ENCODE assay signal across 8 cellular contexts in genomic region chrX:150683536-150684146, GRCh38. TPM values are rescaled to one million over a fixed set of nuclear protein-coding genes. Genes with fewer than 3 reads are reported as not detected.
DNase-seq lines count a peak whose midpoint lies in the region; ATAC-seq and TF ChIP-seq lines count a peak whose summit lies in the region.

No MANE protein-coding gene starts in this region.

- H3K4me3 Mint-ChIP-seq in stimulated activated naive CD8-positive, alpha-beta T cell treated with anti-CD3 and anti-CD28 coated beads, Interleukin-15, amount 100 ng/mL, for 72 hours, result no peak overlapping the region

- H3K27me3 Mint-ChIP-seq in stimulated activated naive CD8-positive, alpha-beta T cell treated with anti-CD3 and anti-CD28 coated beads, Interleukin-15, amount 100 ng/mL, for 72 hours, result no peaks in the 10 kb centered on the region

- peaks cover 13% of the 10 kb centered on the region for H3K4me1 Mint-ChIP-seq in stimulated activated naive CD8-positive, alpha-beta T cell treated with anti-CD3 and anti-CD28 coated beads, Interleukin-15, amount 100 ng/mL, for 72 hours

- no peak overlapping the region for H3K27ac Mint-ChIP-seq in stimulated activated naive CD8-positive, alpha-beta T cell treated with anti-CD3 and anti-CD28 coated beads, Interleukin-15, amount 100 ng/mL, for 72 hours

- peak; percentile 14 to 26 for DNase-seq in stimulated activated naive CD8-positive, alpha-beta T cell treated with anti-CD3 and anti-CD28 coated beads, Interleukin-15, amount 100 ng/mL, for 72 hours
- no peak for DNase-seq in stimulated activated naive CD8-positive, alpha-beta T cell treated with anti-CD3 and anti-CD28 coated beads, Interleukin-15, Interleukin-2, amounts not matched to agents 100 U/mL and 50 U/mL, for 24 hours
- peak; percentile 8 for DNase-seq in NCI-H1092 (lab: John Stamatoyannopoulos, UW)
- no peak for DNase-seq in kidney epithelial cell (ENCODE audit: low read depth)

- ATAC-seq in stimulated activated naive CD8-positive, alpha-beta T cell treated with anti-CD3 and anti-CD28 coated beads, Interleukin-15, amount 100 ng/mL, for 72 hours, result no peak
- no peak for ATAC-seq in stimulated activated naive CD8-positive, alpha-beta T cell treated with anti-CD3 and anti-CD28 coated beads, Interleukin-15, Interleukin-2, amounts not matched to agents 100 U/mL and 50 U/mL, for 24 hours
- ATAC-seq in GM19397 (IDR thresholded peaks at IDR 0.05; ENCODE audit: unreplicated experiment), result no peak
- no peak for ATAC-seq in GM19463 (IDR thresholded peaks at IDR 0.05; ENCODE audit: unreplicated experiment)
- ATAC-seq in HG02884 (IDR thresholded peaks at IDR 0.05; ENCODE audit: unreplicated experiment), result no peak

- H3K27me3 ChIP-seq in kidney epithelial cell (ENCODE audit: control insufficient read depth, insufficient read depth, low read length), result no peaks in the 10 kb centered on the region

- H3K4me3 ChIP-seq in WI38 (ENCODE audit: low read depth, low read length) (no peak overlapping the region), kidney epithelial cell (ENCODE audit: low read depth, low read length) (no peak overlapping the region)

- peak; percentile 17; the same call in 1 of the 2 replicates for TF ChIP-seq CTCF in WI38 (IDR thresholded peaks at IDR 0.05; ENCODE audit: low read depth, low read length)
- peak; percentile 44 for TF ChIP-seq CTCF in kidney epithelial cell (IDR thresholded peaks at IDR 0.05; ENCODE audit: insufficient read depth, low read length, poor library complexity, severe bottlenecking)

- no peaks in the 10 kb centered on the region for H3K36me3 ChIP-seq in kidney epithelial cell (ENCODE audit: control insufficient read depth, insufficient read depth, low read length)

- no peaks in the 10 kb centered on the region for H3K9me3 Mint-ChIP-seq in stimulated activated naive CD8-positive, alpha-beta T cell treated with anti-CD3 and anti-CD28 coated beads, Interleukin-15, amount 100 ng/mL, for 72 hours

RNA-seq across cellular contexts. Expression of gene MTMR1, which starts 9.6 kb away (rescaled TPM):
- total RNA-seq in kidney epithelial cell, result 21.6 and 23.8 TPM in 2 replicates

Comparison
In these comparisons a context has a peak if more than half of its experiments do, and no peak if none do; other contexts are left out.
1. DNase-seq: peak in stimulated activated naive CD8-positive, alpha-beta T cell treated with anti-CD3 and anti-CD28 coated beads, Interleukin-15, amount 100 ng/mL, for 72 hours (2 of 2) and NCI-H1092 (single experiment); none in stimulated activated naive CD8-positive, alpha-beta T cell treated with anti-CD3 and anti-CD28 coated beads, Interleukin-15, Interleukin-2, amounts not matched to agents 100 U/mL and 50 U/mL, for 24 hours (single experiment) and kidney epithelial cell (single experiment).